12 cellular contexts compared by ENCODE assay signal in genomic region chr4:124854968-124855367, GRCh38.
DNase-seq lines count a peak whose midpoint lies in the region; ATAC-seq and TF ChIP-seq lines count a peak whose summit lies in the region.
"Had no signal": no experiment of that assay in that cellular context is flagged by ENCODE, and none has a peak within 500 bp of the region (broad histone marks: within the 10 kb centered on the region; RNA-seq: fewer than 3 reads in every experiment).

No MANE protein-coding gene starts in this region.

- TF ChIP-seq CTCF in GM12864 (IDR thresholded peaks at IDR 0.05; ENCODE audit: low read depth, low read length, missing control alignments) = no peak
- no peak for TF ChIP-seq CTCF in chondrocyte (IDR thresholded peaks at IDR 0.05)
- no peak for TF ChIP-seq CTCF in right lobe of liver (IDR thresholded peaks at IDR 0.05)

- intact Hi-C loops in right lobe of liver (cut with DNase I) = no loop called here

- H3K9me3 ChIP-seq in right lobe of liver = no peaks in the 10 kb centered on the region

- WGBS in right lobe of liver (ENCODE audit: insufficient coverage, low coverage, low lambda C conversion rate, missing lambda C conversion rate) = 62% methylated on average over 3 of the region's 3 CpGs

- no peaks in the 10 kb centered on the region for H3K36me3 ChIP-seq in right lobe of liver
- H3K36me3 ChIP-seq: WERI-Rb-1 had no signal

- H3K4me3 ChIP-seq in GM12864 (ENCODE audit: low read depth, low read length) = no peak overlapping the region
- H3K4me3 ChIP-seq in right lobe of liver = no peak overlapping the region

- TF ChIP-seq POLR2A in right lobe of liver (IDR thresholded peaks at IDR 0.05) = no peak

- H3K27ac ChIP-seq in right lobe of liver = no peak overlapping the region
- H3K27ac ChIP-seq: WERI-Rb-1 had no signal

- H3K4me1 Mint-ChIP-seq in chondrocyte (ENCODE audit: low read depth) = peaks cover 14% of the 10 kb centered on the region
- no peaks in the 10 kb centered on the region for H3K4me1 Mint-ChIP-seq in stimulated activated effector memory CD8-positive, alpha-beta T cell treated with anti-CD3 and anti-CD28 coated beads, Interleukin-12 subunit alpha, Interleukin-12 subunit beta, amount 100 ng/mL, for 72 hours
- H3K4me1 Mint-ChIP-seq: activated naive CD4-positive, alpha-beta T cell treated with anti-CD3 and anti-CD28 coated beads, Interleukin-2, amount 50 U/mL, for 24 hours had no signal

- no peaks in the 10 kb centered on the region for H3K27me3 ChIP-seq in right lobe of liver

- no peaks in the 10 kb centered on the region for H3K27me3 Mint-ChIP-seq in chondrocyte (ENCODE audit: low read depth)
- H3K27me3 Mint-ChIP-seq: activated naive CD4-positive, alpha-beta T cell treated with anti-CD3 and anti-CD28 coated beads, Interleukin-2, amount 50 U/mL, for 24 hours; progenitor cell of endocrine pancreas had no signal

- ATAC-seq in GM21381 (IDR thresholded peaks at IDR 0.05; ENCODE audit: unreplicated experiment) = peak; percentile 64
- peak; percentile 65 for ATAC-seq in HG03135 (IDR thresholded peaks at IDR 0.05; ENCODE audit: unreplicated experiment)
- no peak for ATAC-seq in stimulated activated effector memory CD8-positive, alpha-beta T cell treated with anti-CD3 and anti-CD28 coated beads, Interleukin-12 subunit alpha, Interleukin-12 subunit beta, amount 100 ng/mL, for 72 hours
- no peak for ATAC-seq in right lobe of liver

- H3K36me3 Mint-ChIP-seq in chondrocyte (ENCODE audit: low read depth) = no peaks in the 10 kb centered on the region
- no peaks in the 10 kb centered on the region for H3K36me3 Mint-ChIP-seq in stimulated activated effector memory CD8-positive, alpha-beta T cell treated with anti-CD3 and anti-CD28 coated beads, Interleukin-12 subunit alpha, Interleukin-12 subunit beta, amount 100 ng/mL, for 72 hours
- H3K36me3 Mint-ChIP-seq: activated naive CD4-positive, alpha-beta T cell treated with anti-CD3 and anti-CD28 coated beads, Interleukin-2, amount 50 U/mL, for 24 hours had no signal

- DNase-seq in GM12864 (ENCODE audit: low read depth) (peak; percentile 22), chondrocyte (ENCODE audit: low spot score) (no peak), SKM-1 treated with dmso at 0.1 percent for 144 hours (lab: John Stamatoyannopoulos, UW; ENCODE audit: unreplicated experiment) (no peak), NCI-H128 (lab: John Stamatoyannopoulos, UW; ENCODE audit: unreplicated experiment) (no peak), right lobe of liver (no peak)
- no peak for DNase-seq in stimulated activated effector memory CD8-positive, alpha-beta T cell treated with anti-CD3 and anti-CD28 coated beads, Interleukin-12 subunit alpha, Interleukin-12 subunit beta, amount 100 ng/mL, for 72 hours (ENCODE audit: low spot score in 2 of 2)
- DNase-seq: kidney glomerular epithelial cell, WERI-Rb-1 had no signal

- H3K9me3 Mint-ChIP-seq in chondrocyte (ENCODE audit: low read depth) = no peaks in the 10 kb centered on the region
- H3K9me3 Mint-ChIP-seq in stimulated activated effector memory CD8-positive, alpha-beta T cell treated with anti-CD3 and anti-CD28 coated beads, Interleukin-12 subunit alpha, Interleukin-12 subunit beta, amount 100 ng/mL, for 72 hours = peaks cover 11% of the 10 kb centered on the region

- H3K4me3 Mint-ChIP-seq in chondrocyte (ENCODE audit: unreplicated experiment) = no peak overlapping the region
- no peak overlapping the region for H3K4me3 Mint-ChIP-seq in stimulated activated effector memory CD8-positive, alpha-beta T cell treated with anti-CD3 and anti-CD28 coated beads, Interleukin-12 subunit alpha, Interleukin-12 subunit beta, amount 100 ng/mL, for 72 hours
- H3K4me3 Mint-ChIP-seq: activated naive CD4-positive, alpha-beta T cell treated with anti-CD3 and anti-CD28 coated beads, Interleukin-2, amount 50 U/mL, for 24 hours had no signal

- no peaks in the 10 kb centered on the region for H3K4me1 ChIP-seq in right lobe of liver

- peak overlapping the region; percentile 64 for H3K27ac Mint-ChIP-seq in chondrocyte (ENCODE audit: unreplicated experiment)
- H3K27ac Mint-ChIP-seq in stimulated activated effector memory CD8-positive, alpha-beta T cell treated with anti-CD3 and anti-CD28 coated beads, Interleukin-12 subunit alpha, Interleukin-12 subunit beta, amount 100 ng/mL, for 72 hours = no peak overlapping the region
- H3K27ac Mint-ChIP-seq: activated naive CD4-positive, alpha-beta T cell treated with anti-CD3 and anti-CD28 coated beads, Interleukin-2, amount 50 U/mL, for 24 hours; progenitor cell of endocrine pancreas had no signal

Comparison
In these comparisons a context has a peak if more than half of its experiments do, and no peak if none do; other contexts are left out.
1. ATAC-seq: peak in GM21381 (single experiment) and HG03135 (single experiment); none in stimulated activated effector memory CD8-positive, alpha-beta T cell treated with anti-CD3 and anti-CD28 coated beads, Interleukin-12 subunit alpha, Interleukin-12 subunit beta, amount 100 ng/mL, for 72 hours (single experiment) and right lobe of liver (0 of 4).